Comparison of ENCODE assay signal across 9 cellular contexts in genomic region chr12:7638064-7638763, GRCh38. TPM values are rescaled to one million over a fixed set of nuclear protein-coding genes. Genes with fewer than 3 reads are reported as not detected.
DNase-seq lines count a peak whose midpoint lies in the region; ATAC-seq and TF ChIP-seq lines count a peak whose summit lies in the region.
"Had no signal": no experiment of that assay in that cellular context is flagged by ENCODE, and none has a peak within 500 bp of the region (broad histone marks: within the 10 kb centered on the region; RNA-seq: fewer than 3 reads in every experiment).

No MANE protein-coding gene starts in this region.

- no peaks in the 10 kb centered on the region for H3K79me2 ChIP-seq in neural progenitor cell (ENCODE audit: low read depth)

- WGBS in ectodermal cell, 2 experiments, result 1% methylated on average over 11 of the region's 11 CpGs
- WGBS in tibial nerve, 2 donors, result 18 to 20% methylated on average over 11 of the region's 11 CpGs

- peaks cover 6% of the 10 kb centered on the region for H3K4me1 ChIP-seq in ectodermal cell (ENCODE audit: control insufficient read depth, insufficient read depth, low read length)
- peaks cover 19% of the 10 kb centered on the region for H3K4me1 ChIP-seq in neural progenitor cell
- peaks cover 0 to 17% (median 3%) of the 10 kb centered on the region in 4 donors for H3K4me1 ChIP-seq in tibial nerve

- H4K20me1 ChIP-seq in neural progenitor cell (ENCODE audit: low read depth), result no peaks in the 10 kb centered on the region

- H3K9ac ChIP-seq in neural progenitor cell, result no peak overlapping the region

- no peak for TF ChIP-seq POLR2A in tibial nerve (IDR thresholded peaks at IDR 0.05)

- H3K4me3 Mint-ChIP-seq in neural progenitor cell, result peak overlapping the region; percentile 80

- peak overlapping the region; percentile 85 for H3K4me2 ChIP-seq in neural progenitor cell

- H3K27ac ChIP-seq in ectodermal cell (ENCODE audit: insufficient read depth, low read depth, low read length, poor library complexity, severe bottlenecking) (no peak overlapping the region), neural progenitor cell (no peak overlapping the region), tibial nerve (no peak overlapping the region)

- peaks cover 27% of the 10 kb centered on the region for H3K4me1 Mint-ChIP-seq in neural progenitor cell

- H3K36me3 ChIP-seq in ectodermal cell (ENCODE audit: control insufficient read depth, insufficient read depth, low read length) (no peaks in the 10 kb centered on the region), neural progenitor cell (no peaks in the 10 kb centered on the region), tibial nerve (no peaks in the 10 kb centered on the region)

- no peak for TF ChIP-seq EP300 in tibial nerve (IDR thresholded peaks at IDR 0.05)

- no peak overlapping the region for H3K27ac Mint-ChIP-seq in neural progenitor cell

- TF ChIP-seq CTCF in neural progenitor cell (IDR thresholded peaks at IDR 0.05), result no peak
- TF ChIP-seq CTCF in tibial nerve (IDR thresholded peaks at IDR 0.05), result no peak

- peak; percentile 10 for ATAC-seq in GM18909 (IDR thresholded peaks at IDR 0.05; ENCODE audit: poor library complexity, unreplicated experiment)
- no peak for ATAC-seq in HG02678 (IDR thresholded peaks at IDR 0.05; ENCODE audit: unreplicated experiment)
- no peak for ATAC-seq in GM21619 (IDR thresholded peaks at IDR 0.05; ENCODE audit: unreplicated experiment)

- DNase-seq in NAMALWA (ENCODE audit: low spot score) (peak; percentile 17), neural progenitor cell (ENCODE audit: low spot score) (peak; percentile 77), HT-29 (ENCODE audit: low spot score) (no peak), tibial nerve (ENCODE audit: low spot score in 2 of 2) (no peak)

- no peaks in the 10 kb centered on the region for H3K27me3 ChIP-seq in ectodermal cell (ENCODE audit: control insufficient read depth, insufficient read depth, low read length, poor library complexity, severe bottlenecking)
- no peaks in the 10 kb centered on the region for H3K27me3 ChIP-seq in neural progenitor cell
- no peaks in the 10 kb centered on the region for H3K27me3 ChIP-seq in tibial nerve

- H2AFZ ChIP-seq in neural progenitor cell (replicated peaks), result peak overlapping the region; percentile 94

- peaks cover 7% of the 10 kb centered on the region for H3F3A ChIP-seq in neural progenitor cell (ENCODE audit: low read depth)

- H3K9me3 ChIP-seq in ectodermal cell (ENCODE audit: control insufficient read depth, low read length), result no peaks in the 10 kb centered on the region
- H3K9me3 ChIP-seq in neural progenitor cell (ENCODE audit: low read depth), result no peaks in the 10 kb centered on the region
- no peaks in the 10 kb centered on the region for H3K9me3 ChIP-seq in tibial nerve

- H3K9me3 Mint-ChIP-seq in neural progenitor cell, result no peaks in the 10 kb centered on the region

- H3K27me3 Mint-ChIP-seq in neural progenitor cell (ENCODE audit: insufficient read depth, low read depth), result peaks cover 21% of the 10 kb centered on the region

- H3K4me3 ChIP-seq in ectodermal cell (ENCODE audit: insufficient read depth, low read depth, low read length) (peak overlapping the region; percentile 31), neural progenitor cell (peak overlapping the region; percentile 59), tibial nerve (peak overlapping the region in 1 of 4 donors; percentile 26)

- no peaks in the 10 kb centered on the region for H3K36me3 Mint-ChIP-seq in neural progenitor cell

RNA-seq across cellular contexts. Expression of gene APOBEC1, which starts 27.5 kb away (rescaled TPM):
- polyA plus RNA-seq in ectodermal cell (2013, experiment 1 of 4), result not detected
- not detected for polyA plus RNA-seq in ectodermal cell (2013, experiment 2 of 4)
- polyA plus RNA-seq in ectodermal cell (2013, experiment 3 of 4), result not detected
- polyA plus RNA-seq in ectodermal cell (2013, experiment 4 of 4), result not detected
- total RNA-seq in neural progenitor cell (ENCODE audit: low replicate concordance), result not detected in 2 replicates
- total RNA-seq in HT-29 (2014; rRNA removed; shearing (Covaris generic)), result 0.10 and 0.48 TPM in 2 replicates
- not detected for total RNA-seq in tibial nerve
- total RNA-seq: urinary bladder had no signal
- polyA plus RNA-seq: urinary bladder had no signal

RNA-seq across cellular contexts. Expression of gene GDF3, which starts 57.4 kb away (rescaled TPM):
- polyA plus RNA-seq in ectodermal cell (2013, experiment 1 of 4), result not detected
- not detected for polyA plus RNA-seq in ectodermal cell (2013, experiment 2 of 4)
- not detected for polyA plus RNA-seq in ectodermal cell (2013, experiment 3 of 4)
- polyA plus RNA-seq in ectodermal cell (2013, experiment 4 of 4), result not detected
- total RNA-seq in neural progenitor cell (ENCODE audit: low replicate concordance), result not detected in 2 replicates
- total RNA-seq in HT-29 (2014; rRNA removed; shearing (Covaris generic)), result not detected in 2 replicates
- total RNA-seq in tibial nerve, result not detected
- total RNA-seq: urinary bladder had no signal

Comparison
In these comparisons a context has a peak if more than half of its experiments do, and no peak if none do; other contexts are left out.
1. DNase-seq: peak in NAMALWA (single experiment) and neural progenitor cell (single experiment); none in HT-29 (single experiment) and tibial nerve (0 of 2).